In the genomic region with DNA sequence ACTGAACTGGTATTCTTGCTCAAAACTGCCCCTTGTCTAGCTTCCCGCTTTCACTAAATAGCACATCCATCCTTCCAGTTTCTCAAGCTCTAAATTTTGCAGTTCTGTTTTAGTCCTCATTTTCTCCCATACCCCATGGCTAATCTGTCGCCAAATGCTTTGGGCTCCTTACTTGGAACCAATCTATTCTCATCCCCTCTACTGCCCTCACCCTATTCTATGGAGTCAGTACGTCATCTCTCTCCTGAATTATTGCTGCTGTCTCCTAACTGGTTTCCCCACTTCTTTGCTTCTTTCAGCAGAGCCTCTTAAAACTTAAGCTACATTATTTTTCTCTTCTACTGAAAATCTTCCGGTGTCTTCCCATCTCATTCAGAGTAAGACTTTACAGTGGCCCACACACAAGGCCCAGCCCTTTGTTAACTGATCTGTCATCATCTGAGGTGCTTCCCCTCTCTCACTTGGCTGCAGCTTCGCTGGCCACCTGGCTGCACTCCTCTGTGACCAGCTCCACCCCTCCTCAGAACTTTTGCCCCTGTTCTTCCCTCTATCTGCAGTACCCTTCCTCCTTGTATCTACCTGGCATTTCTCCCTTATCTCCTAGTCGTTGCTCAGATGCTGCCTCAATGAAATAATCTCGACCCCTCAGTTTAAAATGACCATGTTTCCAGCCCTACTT, we compare ENCODE assay signal across 14 cellular contexts. TPM values are rescaled to one million over a fixed set of nuclear protein-coding genes. Genes with fewer than 3 reads are reported as not detected.
DNase-seq lines count a peak whose midpoint lies in the region; ATAC-seq and TF ChIP-seq lines count a peak whose summit lies in the region.
"Had no signal": no experiment of that assay in that cellular context is flagged by ENCODE, and none has a peak within 500 bp of the region (broad histone marks: within the 10 kb centered on the region; RNA-seq: fewer than 3 reads in every experiment).

No MANE protein-coding gene starts in this region.

- DNase-seq in neural progenitor cell (ENCODE audit: low spot score), result peak; percentile 11
- DNase-seq in activated CD8-positive, alpha-beta memory T cell treated with anti-CD3 and anti-CD28 coated beads, Interleukin-2, amount 50 U/mL, for 4 hours, result no peak
- no peak for DNase-seq in adrenal gland
- no peak for DNase-seq in foreskin melanocyte
- no peak for DNase-seq in superior temporal gyrus (ENCODE audit: extremely low spot score)
- DNase-seq: DMS79; GM23248; left ventricle myocardium inferior; NK-92 treated with Interleukin-12 subunit alpha and Interleukin-12 subunit beta, amount 100 ng/mL, for 24 hours; right lobe of liver; T-helper 1 cell had no signal

- no peaks in the 10 kb centered on the region for H3K36me3 ChIP-seq in neural progenitor cell
- H3K36me3 ChIP-seq in adrenal gland (replicated peaks in 1 of 2), result no peaks in the 10 kb centered on the region
- H3K36me3 ChIP-seq: left ventricle myocardium inferior, right lobe of liver had no signal

- 75 to 85% (median 78%) methylated on average over 7 of the region's 7 CpGs for WGBS in adrenal gland, 4 donors

- no peak overlapping the region for H3K4me2 ChIP-seq in neural progenitor cell

- H3K79me2 ChIP-seq in neural progenitor cell (ENCODE audit: low read depth), result peaks cover 100% of the 10 kb centered on the region

- H3K4me1 Mint-ChIP-seq in neural progenitor cell, result peaks cover 29% of the 10 kb centered on the region

- H4K20me1 ChIP-seq in neural progenitor cell (ENCODE audit: low read depth), result peaks cover 57% of the 10 kb centered on the region

- intact Hi-C loops in adrenal gland (cut with DNase I), result no loop called here

- H3K4me3 ChIP-seq in neural progenitor cell (no peak overlapping the region), adrenal gland (no peak overlapping the region)
- H3K4me3 ChIP-seq: GM23248, left ventricle myocardium inferior, right lobe of liver had no signal

- H3F3A ChIP-seq in neural progenitor cell (ENCODE audit: low read depth), result no peaks in the 10 kb centered on the region

- peak; percentile 87 for ATAC-seq in GM19025 (IDR thresholded peaks at IDR 0.05; ENCODE audit: low read depth, unreplicated experiment)
- ATAC-seq in HG02571 (IDR thresholded peaks at IDR 0.05; ENCODE audit: unreplicated experiment), result peak; percentile 92
- peak; percentile 93 for ATAC-seq in HG03432 (IDR thresholded peaks at IDR 0.05; ENCODE audit: unreplicated experiment)
- ATAC-seq: right lobe of liver had no signal

- H3K27me3 ChIP-seq in neural progenitor cell (no peaks in the 10 kb centered on the region), adrenal gland (no peaks in the 10 kb centered on the region)
- H3K27me3 ChIP-seq: right lobe of liver had no signal

- H3K27me3 Mint-ChIP-seq in neural progenitor cell (ENCODE audit: insufficient read depth, low read depth), result no peaks in the 10 kb centered on the region

- H3K27ac ChIP-seq in neural progenitor cell (no peak overlapping the region), adrenal gland (no peak overlapping the region)
- H3K27ac ChIP-seq: left ventricle myocardium inferior, right lobe of liver had no signal

- H3K9me3 Mint-ChIP-seq in neural progenitor cell, result peaks cover 18% of the 10 kb centered on the region

- H3K36me3 Mint-ChIP-seq in neural progenitor cell, result peaks cover 43% of the 10 kb centered on the region

- H3K27ac Mint-ChIP-seq in neural progenitor cell, result peak overlapping the region; percentile 9

- no peak overlapping the region for H3K4me3 Mint-ChIP-seq in neural progenitor cell

- TF ChIP-seq CTCF in neural progenitor cell (IDR thresholded peaks at IDR 0.05) (no peak), adrenal gland (IDR thresholded peaks at IDR 0.05) (no peak)

- TF ChIP-seq POLR2A in adrenal gland (IDR thresholded peaks at IDR 0.05), result no peak

- H3K9me3 ChIP-seq in neural progenitor cell (ENCODE audit: low read depth) (no peaks in the 10 kb centered on the region), adrenal gland (replicated peaks in 1 of 3) (no peaks in the 10 kb centered on the region)

- H3K9ac ChIP-seq in neural progenitor cell, result no peak overlapping the region
- H3K9ac ChIP-seq: GM23248 had no signal

- H3K4me1 ChIP-seq in neural progenitor cell (peaks cover 22% of the 10 kb centered on the region), adrenal gland (replicated peaks in 1 of 2) (peaks cover 0 to 19% of the 10 kb centered on the region in 2 donors)
- H3K4me1 ChIP-seq: right lobe of liver had no signal

- H2AFZ ChIP-seq in neural progenitor cell (replicated peaks), result no peak overlapping the region
- H2AFZ ChIP-seq: GM23248 had no signal

RNA-seq across cellular contexts. Expression of a gene that starts 9.9 kb away (rescaled TPM):
- total RNA-seq in neural progenitor cell (ENCODE audit: low replicate concordance) (99.0 and 121 TPM in 2 replicates), adrenal gland (10 to 100 TPM; 14.6 to 40.5 (median 27.6) TPM)
- 10 to 100 TPM; 13.9 to 30.4 (median 17.6) TPM for polyA plus RNA-seq in adrenal gland
